Comparison of ENCODE assay signal across 8 cellular contexts in genomic region chr15:51621917-51622268, GRCh38. TPM values are rescaled to one million over a fixed set of nuclear protein-coding genes. Genes with fewer than 3 reads are reported as not detected.
DNase-seq lines count a peak whose midpoint lies in the region; ATAC-seq, FAIRE-seq and TF ChIP-seq lines count a peak whose summit lies in the region.

No MANE protein-coding gene starts in this region.

- H3K4me1 ChIP-seq in gastroesophageal sphincter = peaks cover 2 to 18% (median 2%) of the 10 kb centered on the region in 3 donors
- peaks cover 16% of the 10 kb centered on the region for H3K4me1 ChIP-seq in neural progenitor cell

- TF ChIP-seq POLR2A in gastroesophageal sphincter (IDR thresholded peaks at IDR 0.05) = no peak

- H3K4me1 Mint-ChIP-seq in activated naive CD4-positive, alpha-beta T cell treated with anti-CD3 and anti-CD28 coated beads for 36 hours (ENCODE audit: low read depth) = peaks cover 19% of the 10 kb centered on the region
- H3K4me1 Mint-ChIP-seq in neural progenitor cell = peaks cover 24% of the 10 kb centered on the region

- peak; percentile 38 for ATAC-seq in GM18498 (IDR thresholded peaks at IDR 0.05; ENCODE audit: unreplicated experiment)
- ATAC-seq in HG02938 (IDR thresholded peaks at IDR 0.05; ENCODE audit: unreplicated experiment) = peak; percentile 28
- ATAC-seq in gastroesophageal sphincter = peak; percentile 49

- H3K4me3 ChIP-seq in gastroesophageal sphincter = peak overlapping the region; percentile 61 to 71
- H3K4me3 ChIP-seq in neural progenitor cell = peak overlapping the region; percentile 96

- peak overlapping the region; percentile 8 to 90 (median 88) for H3K27ac ChIP-seq in gastroesophageal sphincter
- H3K27ac ChIP-seq in neural progenitor cell = no peak overlapping the region

- H4K20me1 ChIP-seq in neural progenitor cell (ENCODE audit: low read depth) = no peaks in the 10 kb centered on the region

- CTCF ChIA-PET in activated naive CD4-positive, alpha-beta T cell treated with anti-CD3 and anti-CD28 coated beads for 36 hours (lab: Charles Lee) = interaction anchor here (0.7 to 4.3 kb wide), 9 partner anchors 11 to 180 kb away, joined by 3 to 25 read pairs (median 3); no protein-coding TSS in a partner anchor

- H3F3A ChIP-seq in neural progenitor cell (ENCODE audit: low read depth) = peaks cover 14% of the 10 kb centered on the region

- H3K79me2 ChIP-seq in neural progenitor cell (ENCODE audit: low read depth) = peaks cover 51% of the 10 kb centered on the region

- no peak overlapping the region for H3K27ac Mint-ChIP-seq in activated naive CD4-positive, alpha-beta T cell treated with anti-CD3 and anti-CD28 coated beads for 36 hours
- peak overlapping the region; percentile 96 for H3K27ac Mint-ChIP-seq in neural progenitor cell

- H3K36me3 ChIP-seq in gastroesophageal sphincter (no peaks in the 10 kb centered on the region), neural progenitor cell (no peaks in the 10 kb centered on the region)

- TF ChIP-seq CTCF in gastroesophageal sphincter (IDR thresholded peaks at IDR 0.05) = peak in 1 of 4 experiments; percentile 33
- peak; percentile 13 for TF ChIP-seq CTCF in neural progenitor cell (IDR thresholded peaks at IDR 0.05)

- H3K9me3 ChIP-seq in gastroesophageal sphincter (no peaks in the 10 kb centered on the region), neural progenitor cell (ENCODE audit: low read depth) (no peaks in the 10 kb centered on the region)

- peak; percentile 62 for DNase-seq in AG08395 (ENCODE audit: low spot score)
- DNase-seq in NOMO-1 treated with DMSO at 0.1 percent for 48 hours (lab: John Stamatoyannopoulos, UW; ENCODE audit: unreplicated experiment) = peak; percentile 38
- peak; percentile 43 for DNase-seq in activated naive CD4-positive, alpha-beta T cell treated with anti-CD3 and anti-CD28 coated beads for 36 hours
- DNase-seq in neural progenitor cell (ENCODE audit: low spot score) = peak; percentile 67
- peak; percentile 50 for DNase-seq in urothelium cell line (ENCODE audit: low spot score)

- no peaks in the 10 kb centered on the region for H3K27me3 Mint-ChIP-seq in activated naive CD4-positive, alpha-beta T cell treated with anti-CD3 and anti-CD28 coated beads for 36 hours (ENCODE audit: low read depth)
- H3K27me3 Mint-ChIP-seq in neural progenitor cell (ENCODE audit: insufficient read depth, low read depth) = peaks cover 3% of the 10 kb centered on the region

- no peaks in the 10 kb centered on the region for H3K9me3 Mint-ChIP-seq in activated naive CD4-positive, alpha-beta T cell treated with anti-CD3 and anti-CD28 coated beads for 36 hours
- no peaks in the 10 kb centered on the region for H3K9me3 Mint-ChIP-seq in neural progenitor cell

- no peak for FAIRE-seq in urothelium cell line (lab: Jason Lieb, UNC)

- H2AFZ ChIP-seq in neural progenitor cell (replicated peaks) = peak overlapping the region; percentile 99

- WGBS in gastroesophageal sphincter (ENCODE audit: low coverage in 1 of 2), 2 donors = no CpG with 5 or more reads among the region's 21 CpGs

- H3K27me3 ChIP-seq in gastroesophageal sphincter = no peaks in the 10 kb centered on the region
- H3K27me3 ChIP-seq in neural progenitor cell = peaks cover 14% of the 10 kb centered on the region

- H3K4me2 ChIP-seq in neural progenitor cell = peak overlapping the region; percentile 97

- no peaks in the 10 kb centered on the region for H3K36me3 Mint-ChIP-seq in activated naive CD4-positive, alpha-beta T cell treated with anti-CD3 and anti-CD28 coated beads for 36 hours (ENCODE audit: low read depth)
- H3K36me3 Mint-ChIP-seq in neural progenitor cell = no peaks in the 10 kb centered on the region

- intact Hi-C loops in activated naive CD4-positive, alpha-beta T cell treated with anti-CD3 and anti-CD28 coated beads for 36 hours (cut with micrococcal nuclease) = loop anchor here (2.0 kb wide), 2 partner anchors 105 to 115 kb away; partner anchors contain the start of gene LYSMD2

- no peak for TF ChIP-seq EP300 in gastroesophageal sphincter (IDR thresholded peaks at IDR 0.05)

- peak overlapping the region; percentile 76 for H3K4me3 Mint-ChIP-seq in activated naive CD4-positive, alpha-beta T cell treated with anti-CD3 and anti-CD28 coated beads for 36 hours
- H3K4me3 Mint-ChIP-seq in neural progenitor cell = peak overlapping the region; percentile 98

- H3K9ac ChIP-seq in neural progenitor cell = peak overlapping the region; percentile 73

RNA-seq across cellular contexts. Expression of gene DMXL2, which starts 0.7 kb away (rescaled TPM):
- 10 to 100 TPM in 1 of 2 experiments, 1 to 10 TPM in 1; 10.0 TPM for total RNA-seq in activated naive CD4-positive, alpha-beta T cell treated with anti-CD3 and anti-CD28 coated beads for 36 hours
- total RNA-seq in gastroesophageal sphincter (100 to 1,000 TPM in 1 of 4 donors, 10 to 100 TPM in 3; 17.5 to 111 (median 29.1) TPM), neural progenitor cell (ENCODE audit: low replicate concordance) (78.4 and 124 TPM in 2 replicates)

RNA-seq across cellular contexts. Expression of gene SCG3, which starts 59.4 kb away (rescaled TPM):
- not detected for total RNA-seq in activated naive CD4-positive, alpha-beta T cell treated with anti-CD3 and anti-CD28 coated beads for 36 hours
- under 1 TPM in 3 of 4 donors, not detected in 1; 0.31 to 0.54 (median 0.54) TPM for total RNA-seq in gastroesophageal sphincter
- 0.15 and 0.19 TPM in 2 replicates for total RNA-seq in neural progenitor cell (ENCODE audit: low replicate concordance)
